ENCODE assay signal across 19 cellular contexts in the genomic region with DNA sequence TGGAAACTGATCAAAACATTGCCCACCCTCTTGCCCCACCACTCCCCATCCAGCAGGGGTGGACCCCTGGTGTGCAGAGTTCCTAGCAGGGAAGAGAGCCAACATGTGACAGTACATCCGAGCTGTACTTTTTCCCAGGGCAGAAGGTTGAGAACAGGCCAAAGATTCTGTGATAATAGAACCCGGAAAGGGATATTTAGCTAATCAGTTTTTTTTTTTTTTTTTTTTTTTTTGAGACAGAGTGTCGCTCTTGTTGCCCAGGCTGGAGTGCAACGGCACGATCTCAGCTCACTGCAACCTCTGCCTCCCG. TPM values are rescaled to one million over a fixed set of nuclear protein-coding genes. Genes with fewer than 3 reads are reported as not detected.
DNase-seq lines count a peak whose midpoint lies in the region; ATAC-seq, FAIRE-seq and TF ChIP-seq lines count a peak whose summit lies in the region.
"Had no signal": no experiment of that assay in that cellular context is flagged by ENCODE, and none has a peak within 500 bp of the region (broad histone marks: within the 10 kb centered on the region; RNA-seq: fewer than 3 reads in every experiment).

No MANE protein-coding gene starts in this region.

- no TSS peak for BruUV-seq in HepG2 (replicated peaks; lab: Mats Ljungman, UMichigan)

- peaks cover 40% of the 10 kb centered on the region for H3F3A ChIP-seq in GM23338 (replicated peaks; ENCODE audit: low read depth)

- no peak overlapping the region for H3K4me3 ChIP-seq in GM23338
- no peak overlapping the region for H3K4me3 ChIP-seq in HepG2 (replicated peaks in 1 of 3; ENCODE audit: insufficient read depth in 1 of 3, low read depth in 2 of 3, low read length in 3 of 3)
- no peak overlapping the region for H3K4me3 ChIP-seq in suprapubic skin
- H3K4me3 ChIP-seq: left lung had no signal

- TF ChIP-seq POLR2A in HepG2 (IDR thresholded peaks at IDR 0.05; ENCODE audit: insufficient read depth in 1 of 2, low read depth in 2 of 2, low read length in 2 of 2) (no peak), suprapubic skin (IDR thresholded peaks at IDR 0.05) (no peak)

- H3K9me3 ChIP-seq in HepG2 (ENCODE audit: low read length) (no peaks in the 10 kb centered on the region), suprapubic skin (no peaks in the 10 kb centered on the region)
- H3K9me3 ChIP-seq: left lung had no signal

- no peak for FAIRE-seq in HepG2 (lab: Jason Lieb, UNC)
- FAIRE-seq: astrocyte, GM12891 had no signal

- H3K4me3 Mint-ChIP-seq in GM23338 (0 out of 3 replicates have a peak overlapping the region, but pooled peaks have one; percentile 28), WTC11 (no peak overlapping the region)
- H3K4me3 Mint-ChIP-seq: CD14-positive monocyte; dendritic cell treated with granulocyte-macrophage colony-stimulating factor and Interleukin-4, amounts not matched to agents 40 ng/mL and 50 ng/mL, for 4 days; HFFc6; natural killer cell treated with Interleukin-12 subunit alpha and Interleukin-12 subunit beta and Interleukin-15 and Interleukin-18, amount 100 ng/mL, for 72 hours had no signal

- H3K36me3 Mint-ChIP-seq in GM23338 (ENCODE audit: low read depth) (peaks cover 25% of the 10 kb centered on the region), WTC11 (peaks cover 12% of the 10 kb centered on the region; the same call in 1 of the 2 replicates)
- H3K36me3 Mint-ChIP-seq: IgD-negative memory B cell; natural killer cell treated with Interleukin-12 subunit alpha and Interleukin-12 subunit beta and Interleukin-15 and Interleukin-18, amount 100 ng/mL, for 72 hours had no signal

- TF ChIP-seq EP300 in HepG2 (IDR thresholded peaks at IDR 0.05; ENCODE audit: low read depth in 2 of 2, low read length in 2 of 2) (no peak), HepG2 (CRISPR knock-in tag; IDR thresholded peaks at IDR 0.05; ENCODE audit: borderline replicate concordance) (no peak), suprapubic skin (IDR thresholded peaks at IDR 0.05) (no peak)

- CTCF ChIA-PET in WTC11 (lab: Charles Lee) (interaction anchor here (0.8 to 1.4 kb wide), 5 partner anchors 9 to 120 kb away, joined by 3 to 5 read pairs (median 4); partner anchors contain the start of gene RRAS), HepG2 (lab: Yijun Ruan, JAX; ENCODE audit: low intra/inter-chr PET ratio, low total read pairs) (no interaction called here)

- H4K20me1 ChIP-seq in GM23338 (replicated peaks; ENCODE audit: insufficient read depth) (peaks cover 10% of the 10 kb centered on the region), HepG2 (ENCODE audit: insufficient read depth, low read length) (no peaks in the 10 kb centered on the region)

- TF ChIP-seq CTCF in GM23338 (conservative IDR thresholded peaks at IDR 0.05; ENCODE audit: low read depth in 2 of 2): no peak
- no peak for TF ChIP-seq CTCF in WTC11 (IDR thresholded peaks at IDR 0.05)
- TF ChIP-seq CTCF in HepG2 (CRISPR knock-in tag; IDR thresholded peaks at IDR 0.05): no peak
- TF ChIP-seq CTCF in suprapubic skin (IDR thresholded peaks at IDR 0.05): no peak

- in situ Hi-C loops in HepG2 (cut with HindIII; ENCODE audit: extremely low pct_ligation_motif_present, low pct_unique_long_range_greater_than_20kb): no loop called here

- H3K9me3 Mint-ChIP-seq in GM23338 (peaks cover 2% of the 10 kb centered on the region; the same call in 1 of the 3 replicates), WTC11 (no peaks in the 10 kb centered on the region)
- H3K9me3 Mint-ChIP-seq: dendritic cell treated with granulocyte-macrophage colony-stimulating factor and Interleukin-4, amounts not matched to agents 40 ng/mL and 50 ng/mL, for 4 days; HFFc6; IgD-negative memory B cell; natural killer cell treated with Interleukin-12 subunit alpha and Interleukin-12 subunit beta and Interleukin-15 and Interleukin-18, amount 100 ng/mL, for 72 hours had no signal

- H3K36me3 ChIP-seq in GM23338 (ENCODE audit: insufficient read depth) (peaks cover 6% of the 10 kb centered on the region; the same call in 1 of the 2 replicates), HepG2 (replicated peaks in 1 of 2; ENCODE audit: control insufficient read depth in 1 of 2, insufficient read depth in 2 of 2, low read length in 2 of 2) (peaks cover 1 to 5% of the 10 kb centered on the region in 2 experiments; a peak in 1 of 5 replicates), suprapubic skin (peaks cover 23% of the 10 kb centered on the region)

- WGBS in HepG2 (ENCODE audit: low lambda C conversion rate): 69% methylated on average over 6 of the region's 6 CpGs
- 16% methylated on average over 6 of the region's 6 CpGs for WGBS in suprapubic skin

- H3K4me1 Mint-ChIP-seq in GM23338 (peaks cover 20% of the 10 kb centered on the region), WTC11 (peaks cover 20% of the 10 kb centered on the region)
- H3K4me1 Mint-ChIP-seq: CD14-positive monocyte had no signal

- intact Hi-C loops in HepG2 (cut with micrococcal nuclease; ENCODE audit: unreplicated experiment): loop anchor here (1.0 kb wide), 1 partner anchor 15 kb away; no protein-coding TSS in a partner anchor

- H3K9me2 ChIP-seq in GM23338 (ENCODE audit: insufficient read depth): no peaks in the 10 kb centered on the region

- no peaks in the 10 kb centered on the region for H3K27me3 ChIP-seq in GM23338 (ENCODE audit: insufficient read depth)
- H3K27me3 ChIP-seq in HepG2 (ENCODE audit: control insufficient read depth in 1 of 2, insufficient read depth in 2 of 2, low read length in 2 of 2): no peaks in the 10 kb centered on the region
- no peaks in the 10 kb centered on the region for H3K27me3 ChIP-seq in suprapubic skin
- H3K27me3 ChIP-seq: left lung had no signal

- H3K27ac ChIP-seq in GM23338 (ENCODE audit: low read depth): peak overlapping the region; percentile 75; the same call in 1 of the 2 replicates
- H3K27ac ChIP-seq in HepG2 (ENCODE audit: extremely low read length, insufficient read depth, low read length): no peak overlapping the region
- H3K27ac ChIP-seq in suprapubic skin: peak overlapping the region; percentile 44
- no peak overlapping the region for H3K27ac ChIP-seq in substantia nigra (ENCODE audit: low read depth, low read length, poor library complexity, severe bottlenecking)

- H3K4me1 ChIP-seq in GM23338 (ENCODE audit: insufficient read depth) (peaks cover 13% of the 10 kb centered on the region; the same call in 1 of the 2 replicates), HepG2 (ENCODE audit: insufficient read depth, low read length) (peaks cover 10% of the 10 kb centered on the region; the same call in 1 of the 2 replicates), suprapubic skin (peaks cover 38% of the 10 kb centered on the region)

- H3K9ac ChIP-seq in HepG2 (ENCODE audit: insufficient read depth, low read depth, low read length): no peak overlapping the region

- no peak for ATAC-seq in GM23338
- ATAC-seq in WTC11: no peak
- ATAC-seq in HepG2: no peak
- ATAC-seq in GM19452 (IDR thresholded peaks at IDR 0.05; ENCODE audit: unreplicated experiment): no peak
- ATAC-seq: left lung; natural killer cell treated with Interleukin-12 subunit alpha and Interleukin-12 subunit beta and Interleukin-15 and Interleukin-18, amount 100 ng/mL, for 72 hours had no signal

- TF ChIP-seq RAD21 in HepG2 (CRISPR knock-in tag; IDR thresholded peaks at IDR 0.05): no peak

- no peak overlapping the region for H3K27ac Mint-ChIP-seq in GM23338
- H3K27ac Mint-ChIP-seq in WTC11: peak overlapping the region; percentile 60; the same call in 1 of the 2 replicates
- H3K27ac Mint-ChIP-seq: dendritic cell treated with granulocyte-macrophage colony-stimulating factor and Interleukin-4, amounts not matched to agents 40 ng/mL and 50 ng/mL, for 4 days; natural killer cell treated with Interleukin-12 subunit alpha and Interleukin-12 subunit beta and Interleukin-15 and Interleukin-18, amount 100 ng/mL, for 72 hours had no signal

- DNase-seq in GM23338 (ENCODE audit: low spot score) (no peak), WTC11 (ENCODE audit: low spot score) (no peak), HepG2 (ENCODE audit: low spot score) (no peak), suprapubic skin (ENCODE audit: low spot score in 2 of 2) (no peak), NCI-H345 (lab: John Stamatoyannopoulos, UW) (no peak), substantia nigra (lab: John Stamatoyannopoulos, UW) (no peak)
- DNase-seq: activated gamma-delta T cell; HFFc6; left lung; NCI-H1048; NK-92 treated with Interleukin-12 subunit alpha and Interleukin-12 subunit beta, amount 100 ng/mL, for 24 hours; stimulated activated CD4-positive, alpha-beta T cell treated with anti-CD3 and anti-CD28 coated beads, Interleukin-4, amount 100 ng/mL, for 4 hours had no signal

- no peak overlapping the region for H2AFZ ChIP-seq in GM23338
- no peak overlapping the region for H2AFZ ChIP-seq in HepG2 (ENCODE audit: low read length)

- peaks cover 25% of the 10 kb centered on the region for H3K27me3 Mint-ChIP-seq in GM23338 (ENCODE audit: insufficient read depth, low read depth, poor library complexity)
- peaks cover 13% of the 10 kb centered on the region for H3K27me3 Mint-ChIP-seq in WTC11 (ENCODE audit: low read depth)
- H3K27me3 Mint-ChIP-seq: IgD-negative memory B cell; natural killer cell treated with Interleukin-12 subunit alpha and Interleukin-12 subunit beta and Interleukin-15 and Interleukin-18, amount 100 ng/mL, for 72 hours had no signal

- H3K79me2 ChIP-seq in GM23338 (replicated peaks; ENCODE audit: insufficient read depth) (no peaks in the 10 kb centered on the region), HepG2 (ENCODE audit: insufficient read depth, low read length) (no peaks in the 10 kb centered on the region)

- POLR2A ChIA-PET in WTC11 (lab: Charles Lee): interaction anchor here (0.6 to 3.0 kb wide), 4 partner anchors 9 to 58 kb away, joined by 3 to 18 read pairs (median 4); partner anchors contain the start of genes ADM5, NOSIP and RRAS
- POLR2A ChIA-PET in HepG2 (lab: Yijun Ruan, JAX): interaction anchor here (1.1 kb wide), 1 partner anchor 9 kb away, joined by 5 read pairs; the partner anchor contains the start of gene RRAS

- H3K4me2 ChIP-seq in GM23338: no peak overlapping the region
- no peak overlapping the region for H3K4me2 ChIP-seq in HepG2 (ENCODE audit: low read depth, low read length)

RNA-seq across cellular contexts. Expression of gene RRAS, which starts 8.7 kb away (rescaled TPM):
- total RNA-seq in GM23338 (2014; rRNA removed; shearing (Covaris generic)): 6.1 and 9.3 TPM in 2 replicates
- 30.0 and 31.0 TPM in 2 replicates for polyA plus RNA-seq in GM23338 (2016; fragmentation: Nextera tagmentation; extraction: Ambion mirVana)
- total RNA-seq in WTC11 (2021): 11.4 to 17.9 TPM (median 15.7 TPM) in 3 replicates
- 0.79 and 1.5 TPM in 2 replicates for total RNA-seq in HepG2 (2016; rRNA removed; fragmentation: Illumina TruSeq; extraction: Trizol)
- total RNA-seq in HepG2 (2016; cell fraction: cytosol; rRNA removed; fragmentation: Illumina TruSeq; extraction: Trizol; ENCODE audit: low read depth): 1.7 and 2.4 TPM in 2 replicates
- total RNA-seq in HepG2 (2016; cell fraction: insoluble cytoplasmic fraction; rRNA removed; fragmentation: Illumina TruSeq; extraction: Trizol): 1.1 and 1.9 TPM in 2 replicates
- total RNA-seq in HepG2 (2016; cell fraction: membrane; rRNA removed; fragmentation: Illumina TruSeq; extraction: Trizol): 2.0 and 2.3 TPM in 2 replicates
- total RNA-seq in HepG2 (2016; cell fraction: nucleus; rRNA removed; fragmentation: Illumina TruSeq; extraction: Trizol): 0.50 and 0.90 TPM in 2 replicates
- polyA plus RNA-seq in HepG2 (2011; rRNA removed): 12.0 and 13.5 TPM in 2 replicates
- 14.5 and 18.3 TPM in 2 replicates for polyA plus RNA-seq in HepG2 (2011; cell fraction: cytosol; rRNA removed)
- 17.2 and 18.4 TPM in 2 replicates for polyA plus RNA-seq in HepG2 (2011; cell fraction: nucleus; rRNA removed)
- 4.8 and 7.4 TPM in 2 replicates for polyA plus RNA-seq in HepG2 (2012)
- 6.9 and 7.3 TPM in 2 replicates for polyA plus RNA-seq in HepG2 (2016; cell fraction: cytosol; fragmentation: Illumina TruSeq; extraction: Trizol; ENCODE audit: low read depth)
- 3.2 and 3.4 TPM in 2 replicates for polyA plus RNA-seq in HepG2 (2016; cell fraction: insoluble cytoplasmic fraction; fragmentation: Illumina TruSeq; extraction: Trizol; ENCODE audit: low read depth)
- 5.3 and 5.9 TPM in 2 replicates for polyA plus RNA-seq in HepG2 (2016; cell fraction: membrane; fragmentation: Illumina TruSeq; extraction: Trizol; ENCODE audit: low read depth)
- polyA plus RNA-seq in HepG2 (2016; cell fraction: nucleus; fragmentation: Illumina TruSeq; extraction: Trizol; ENCODE audit: insufficient read depth, low read depth): 2.4 and 2.6 TPM in 2 replicates
- 5.3 and 19.9 TPM in 2 replicates for polyA minus RNA-seq in HepG2 (2011; rRNA and poly(A)+ RNA removed; ENCODE audit: low replicate concordance)
- 1.6 and 3.0 TPM in 2 replicates for polyA minus RNA-seq in HepG2 (2011; cell fraction: cytosol; rRNA and poly(A)+ RNA removed)
- polyA minus RNA-seq in HepG2 (2011; cell fraction: nucleus; rRNA and poly(A)+ RNA removed): 0.77 and 1.5 TPM in 2 replicates
- 10 to 100 TPM; 12.9 to 28.8 (median 18.6) TPM for total RNA-seq in suprapubic skin

RNA-seq across cellular contexts. Expression of gene SCAF1, which starts 10.8 kb away (rescaled TPM):
- 47.0 and 53.7 TPM in 2 replicates for total RNA-seq in GM23338 (2014; rRNA removed; shearing (Covaris generic))
- polyA plus RNA-seq in GM23338 (2016; fragmentation: Nextera tagmentation; extraction: Ambion mirVana): 19.7 and 20.2 TPM in 2 replicates
- total RNA-seq in WTC11 (2021): 103 to 109 TPM (median 105 TPM) in 3 replicates
- total RNA-seq in HepG2 (2016; rRNA removed; fragmentation: Illumina TruSeq; extraction: Trizol): 4.8 and 6.1 TPM in 2 replicates
- total RNA-seq in HepG2 (2016; cell fraction: cytosol; rRNA removed; fragmentation: Illumina TruSeq; extraction: Trizol; ENCODE audit: low read depth): 1.3 and 1.4 TPM in 2 replicates
- total RNA-seq in HepG2 (2016; cell fraction: insoluble cytoplasmic fraction; rRNA removed; fragmentation: Illumina TruSeq; extraction: Trizol): 3.2 and 6.2 TPM in 2 replicates
- total RNA-seq in HepG2 (2016; cell fraction: membrane; rRNA removed; fragmentation: Illumina TruSeq; extraction: Trizol): 4.5 and 5.4 TPM in 2 replicates
- 6.5 and 7.3 TPM in 2 replicates for total RNA-seq in HepG2 (2016; cell fraction: nucleus; rRNA removed; fragmentation: Illumina TruSeq; extraction: Trizol)
- 3.3 and 4.3 TPM in 2 replicates for polyA plus RNA-seq in HepG2 (2011; rRNA removed)
- 3.1 and 4.0 TPM in 2 replicates for polyA plus RNA-seq in HepG2 (2011; cell fraction: cytosol; rRNA removed)
- 21.0 and 25.5 TPM in 2 replicates for polyA plus RNA-seq in HepG2 (2011; cell fraction: nucleus; rRNA removed)
- 17.0 and 18.6 TPM in 2 replicates for polyA plus RNA-seq in HepG2 (2012)
- polyA plus RNA-seq in HepG2 (2016; cell fraction: cytosol; fragmentation: Illumina TruSeq; extraction: Trizol; ENCODE audit: low read depth): 1.1 and 1.4 TPM in 2 replicates
- 8.3 and 13.4 TPM in 2 replicates for polyA plus RNA-seq in HepG2 (2016; cell fraction: insoluble cytoplasmic fraction; fragmentation: Illumina TruSeq; extraction: Trizol; ENCODE audit: low read depth)
- 2.8 and 3.0 TPM in 2 replicates for polyA plus RNA-seq in HepG2 (2016; cell fraction: membrane; fragmentation: Illumina TruSeq; extraction: Trizol; ENCODE audit: low read depth)
- 21.4 and 23.8 TPM in 2 replicates for polyA plus RNA-seq in HepG2 (2016; cell fraction: nucleus; fragmentation: Illumina TruSeq; extraction: Trizol; ENCODE audit: insufficient read depth, low read depth)
- polyA minus RNA-seq in HepG2 (2011; rRNA and poly(A)+ RNA removed; ENCODE audit: low replicate concordance): 5.4 and 5.7 TPM in 2 replicates
- 3.1 and 4.5 TPM in 2 replicates for polyA minus RNA-seq in HepG2 (2011; cell fraction: cytosol; rRNA and poly(A)+ RNA removed)
- 3.6 and 5.2 TPM in 2 replicates for polyA minus RNA-seq in HepG2 (2011; cell fraction: nucleus; rRNA and poly(A)+ RNA removed)
- 10 to 100 TPM; 22.1 to 36.9 (median 28.5) TPM for total RNA-seq in suprapubic skin

RNA-seq across cellular contexts. Expression of gene IRF3, which starts 34.4 kb away (rescaled TPM):
- 89.3 and 164 TPM in 2 replicates for total RNA-seq in GM23338 (2014; rRNA removed; shearing (Covaris generic))
- polyA plus RNA-seq in GM23338 (2016; fragmentation: Nextera tagmentation; extraction: Ambion mirVana): 57.4 and 72.4 TPM in 2 replicates
- total RNA-seq in WTC11 (2021): 149 to 165 TPM (median 154 TPM) in 3 replicates
- total RNA-seq in HepG2 (2016; rRNA removed; fragmentation: Illumina TruSeq; extraction: Trizol): 61.0 and 65.5 TPM in 2 replicates
- 23.6 and 23.7 TPM in 2 replicates for total RNA-seq in HepG2 (2016; cell fraction: cytosol; rRNA removed; fragmentation: Illumina TruSeq; extraction: Trizol; ENCODE audit: low read depth)
- 50.6 and 64.5 TPM in 2 replicates for total RNA-seq in HepG2 (2016; cell fraction: insoluble cytoplasmic fraction; rRNA removed; fragmentation: Illumina TruSeq; extraction: Trizol)
- 26.7 and 37.0 TPM in 2 replicates for total RNA-seq in HepG2 (2016; cell fraction: membrane; rRNA removed; fragmentation: Illumina TruSeq; extraction: Trizol)
- total RNA-seq in HepG2 (2016; cell fraction: nucleus; rRNA removed; fragmentation: Illumina TruSeq; extraction: Trizol): 30.2 and 40.5 TPM in 2 replicates
- polyA plus RNA-seq in HepG2 (2011; rRNA removed): 61.9 and 66.2 TPM in 2 replicates
- 40.1 and 60.0 TPM in 2 replicates for polyA plus RNA-seq in HepG2 (2011; cell fraction: cytosol; rRNA removed)
- polyA plus RNA-seq in HepG2 (2011; cell fraction: nucleus; rRNA removed): 110 and 114 TPM in 2 replicates
- 49.4 and 77.2 TPM in 2 replicates for polyA plus RNA-seq in HepG2 (2012)
- polyA plus RNA-seq in HepG2 (2016; cell fraction: cytosol; fragmentation: Illumina TruSeq; extraction: Trizol; ENCODE audit: low read depth): 17.9 and 23.0 TPM in 2 replicates
- polyA plus RNA-seq in HepG2 (2016; cell fraction: insoluble cytoplasmic fraction; fragmentation: Illumina TruSeq; extraction: Trizol; ENCODE audit: low read depth): 44.7 and 50.0 TPM in 2 replicates
- polyA plus RNA-seq in HepG2 (2016; cell fraction: membrane; fragmentation: Illumina TruSeq; extraction: Trizol; ENCODE audit: low read depth): 26.1 and 33.5 TPM in 2 replicates
- polyA plus RNA-seq in HepG2 (2016; cell fraction: nucleus; fragmentation: Illumina TruSeq; extraction: Trizol; ENCODE audit: insufficient read depth, low read depth): 89.5 and 108 TPM in 2 replicates
- polyA minus RNA-seq in HepG2 (2011; rRNA and poly(A)+ RNA removed; ENCODE audit: low replicate concordance): 34.8 and 80.6 TPM in 2 replicates
- 26.6 and 26.9 TPM in 2 replicates for polyA minus RNA-seq in HepG2 (2011; cell fraction: cytosol; rRNA and poly(A)+ RNA removed)
- 7.9 and 16.9 TPM in 2 replicates for polyA minus RNA-seq in HepG2 (2011; cell fraction: nucleus; rRNA and poly(A)+ RNA removed)
- total RNA-seq in suprapubic skin: 100 to 1,000 TPM in 1 of 4 donors, 10 to 100 TPM in 3; 61.3 to 164 (median 81.0) TPM

RNA-seq across cellular contexts. Expression of gene BCL2L12, which starts 34.5 kb away (rescaled TPM):
- total RNA-seq in GM23338 (2014; rRNA removed; shearing (Covaris generic)): 30.6 and 61.3 TPM in 2 replicates
- polyA plus RNA-seq in GM23338 (2016; fragmentation: Nextera tagmentation; extraction: Ambion mirVana) (102 and 114 TPM in 2 replicates), HepG2 (2011; rRNA removed) (25.9 and 26.8 TPM in 2 replicates)
- total RNA-seq in WTC11 (2021) (139 to 146 TPM (median 140 TPM) in 3 replicates), HepG2 (2016; rRNA removed; fragmentation: Illumina TruSeq; extraction: Trizol) (32.6 and 40.8 TPM in 2 replicates), suprapubic skin (10 to 100 TPM in 1 of 4 donors, 1 to 10 TPM in 3; 3.1 to 28.0 (median 7.5) TPM)
- 40.5 and 48.9 TPM in 2 replicates for total RNA-seq in HepG2 (2016; cell fraction: cytosol; rRNA removed; fragmentation: Illumina TruSeq; extraction: Trizol; ENCODE audit: low read depth)
- 24.9 and 37.3 TPM in 2 replicates for total RNA-seq in HepG2 (2016; cell fraction: insoluble cytoplasmic fraction; rRNA removed; fragmentation: Illumina TruSeq; extraction: Trizol)
- 43.5 and 49.7 TPM in 2 replicates for total RNA-seq in HepG2 (2016; cell fraction: membrane; rRNA removed; fragmentation: Illumina TruSeq; extraction: Trizol)
- total RNA-seq in HepG2 (2016; cell fraction: nucleus; rRNA removed; fragmentation: Illumina TruSeq; extraction: Trizol): 21.3 and 23.0 TPM in 2 replicates
- 15.4 and 32.6 TPM in 2 replicates for polyA plus RNA-seq in HepG2 (2011; cell fraction: cytosol; rRNA removed)
- polyA plus RNA-seq in HepG2 (2011; cell fraction: nucleus; rRNA removed): 36.4 and 36.7 TPM in 2 replicates
- 18.1 and 30.0 TPM in 2 replicates for polyA plus RNA-seq in HepG2 (2012)
- 55.6 and 70.4 TPM in 2 replicates for polyA plus RNA-seq in HepG2 (2016; cell fraction: cytosol; fragmentation: Illumina TruSeq; extraction: Trizol; ENCODE audit: low read depth)
- 42.1 and 43.5 TPM in 2 replicates for polyA plus RNA-seq in HepG2 (2016; cell fraction: insoluble cytoplasmic fraction; fragmentation: Illumina TruSeq; extraction: Trizol; ENCODE audit: low read depth)
- polyA plus RNA-seq in HepG2 (2016; cell fraction: membrane; fragmentation: Illumina TruSeq; extraction: Trizol; ENCODE audit: low read depth): 55.2 and 64.2 TPM in 2 replicates
- 55.4 and 61.4 TPM in 2 replicates for polyA plus RNA-seq in HepG2 (2016; cell fraction: nucleus; fragmentation: Illumina TruSeq; extraction: Trizol; ENCODE audit: insufficient read depth, low read depth)
- polyA minus RNA-seq in HepG2 (2011; rRNA and poly(A)+ RNA removed; ENCODE audit: low replicate concordance): 13.7 and 25.5 TPM in 2 replicates
- 6.4 and 11.1 TPM in 2 replicates for polyA minus RNA-seq in HepG2 (2011; cell fraction: cytosol; rRNA and poly(A)+ RNA removed)
- 4.2 and 9.6 TPM in 2 replicates for polyA minus RNA-seq in HepG2 (2011; cell fraction: nucleus; rRNA and poly(A)+ RNA removed)

RNA-seq across cellular contexts. Expression of gene PRR12, which starts 40.3 kb away (rescaled TPM):
- total RNA-seq in GM23338 (2014; rRNA removed; shearing (Covaris generic)): 32.1 and 41.6 TPM in 2 replicates
- polyA plus RNA-seq in GM23338 (2016; fragmentation: Nextera tagmentation; extraction: Ambion mirVana) (8.6 and 10.3 TPM in 2 replicates), HepG2 (2011; rRNA removed) (0.62 and 0.74 TPM in 2 replicates)
- total RNA-seq in WTC11 (2021) (78.6 to 86.1 TPM (median 83.3 TPM) in 3 replicates), HepG2 (2016; rRNA removed; fragmentation: Illumina TruSeq; extraction: Trizol) (1.5 and 1.6 TPM in 2 replicates), suprapubic skin (10 to 100 TPM; 24.6 to 50.3 (median 38.9) TPM)
- total RNA-seq in HepG2 (2016; cell fraction: cytosol; rRNA removed; fragmentation: Illumina TruSeq; extraction: Trizol; ENCODE audit: low read depth): 1.2 TPM in 2 replicates
- 1.2 and 1.4 TPM in 2 replicates for total RNA-seq in HepG2 (2016; cell fraction: insoluble cytoplasmic fraction; rRNA removed; fragmentation: Illumina TruSeq; extraction: Trizol)
- total RNA-seq in HepG2 (2016; cell fraction: membrane; rRNA removed; fragmentation: Illumina TruSeq; extraction: Trizol): 1.8 and 1.9 TPM in 2 replicates
- total RNA-seq in HepG2 (2016; cell fraction: nucleus; rRNA removed; fragmentation: Illumina TruSeq; extraction: Trizol): 2.2 and 3.7 TPM in 2 replicates
- 0.22 and 0.24 TPM in 2 replicates for polyA plus RNA-seq in HepG2 (2011; cell fraction: cytosol; rRNA removed)
- polyA plus RNA-seq in HepG2 (2011; cell fraction: nucleus; rRNA removed): 3.3 and 4.2 TPM in 2 replicates
- 5.1 and 5.6 TPM in 2 replicates for polyA plus RNA-seq in HepG2 (2012)
- polyA plus RNA-seq in HepG2 (2016; cell fraction: cytosol; fragmentation: Illumina TruSeq; extraction: Trizol; ENCODE audit: low read depth): 0.41 and 0.69 TPM in 2 replicates
- 4.8 and 6.1 TPM in 2 replicates for polyA plus RNA-seq in HepG2 (2016; cell fraction: insoluble cytoplasmic fraction; fragmentation: Illumina TruSeq; extraction: Trizol; ENCODE audit: low read depth)
- polyA plus RNA-seq in HepG2 (2016; cell fraction: membrane; fragmentation: Illumina TruSeq; extraction: Trizol; ENCODE audit: low read depth): 0.89 and 1.1 TPM in 2 replicates
- polyA plus RNA-seq in HepG2 (2016; cell fraction: nucleus; fragmentation: Illumina TruSeq; extraction: Trizol; ENCODE audit: insufficient read depth, low read depth): 11.5 and 11.7 TPM in 2 replicates
- 0.98 and 1.4 TPM in 2 replicates for polyA minus RNA-seq in HepG2 (2011; rRNA and poly(A)+ RNA removed; ENCODE audit: low replicate concordance)
- polyA minus RNA-seq in HepG2 (2011; cell fraction: cytosol; rRNA and poly(A)+ RNA removed): 1.8 and 2.5 TPM in 2 replicates
- polyA minus RNA-seq in HepG2 (2011; cell fraction: nucleus; rRNA and poly(A)+ RNA removed): 1.5 and 1.8 TPM in 2 replicates

Comparison
In these comparisons a context has a peak if more than half of its experiments do, and no peak if none do; other contexts are left out.
1. H3K27ac ChIP-seq: peak in GM23338 (single experiment) and suprapubic skin (single experiment); none in HepG2 (single experiment) and substantia nigra (single experiment).